Comparison of ENCODE assay signal across 13 cellular contexts in the genomic region with DNA sequence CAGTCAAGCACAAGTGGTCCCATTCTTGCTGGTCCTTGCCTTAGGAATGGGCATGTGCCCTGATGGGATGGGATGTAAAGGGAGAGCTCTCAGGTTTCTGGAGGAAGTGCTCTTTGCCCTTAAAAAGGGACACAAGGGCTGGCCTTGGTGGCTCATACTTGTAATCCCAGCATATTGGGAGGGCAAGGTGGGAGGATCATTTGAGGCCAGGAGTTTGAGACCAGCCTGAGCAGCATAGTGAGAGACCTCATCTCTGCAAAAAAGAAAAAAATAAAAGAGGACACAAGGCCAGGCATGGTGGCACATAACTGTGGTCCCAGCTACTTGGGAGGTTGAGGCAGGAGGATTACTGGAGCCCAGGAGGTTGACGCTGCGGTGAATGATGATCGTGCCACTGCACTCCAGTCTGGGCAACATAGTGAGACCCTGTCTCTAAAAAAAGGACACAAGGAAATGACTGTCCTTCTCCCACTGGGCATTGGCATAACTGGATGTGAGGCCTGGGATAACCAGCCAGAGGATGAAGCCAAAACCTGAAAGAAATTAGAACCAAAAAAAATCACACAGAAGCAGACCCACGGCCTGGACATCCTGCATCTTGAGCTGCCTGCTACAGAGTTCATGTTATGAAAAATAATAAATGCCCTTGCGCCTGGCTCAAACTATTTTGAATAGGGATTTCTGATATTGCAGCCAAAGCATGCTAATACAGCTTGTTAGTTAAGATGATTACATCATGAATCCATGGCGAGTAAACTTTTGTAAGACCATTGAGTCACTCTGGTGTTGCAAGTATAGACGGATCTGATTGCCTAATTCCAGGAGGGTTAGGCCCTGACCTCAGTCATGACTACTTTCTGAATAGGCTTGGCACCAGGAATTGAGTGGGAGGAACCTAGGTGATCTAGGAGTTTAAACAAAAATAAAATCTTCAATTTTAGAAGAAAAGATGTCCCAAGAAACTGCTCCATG. TPM values are rescaled to one million over a fixed set of nuclear protein-coding genes. Genes with fewer than 3 reads are reported as not detected.
DNase-seq lines count a peak whose midpoint lies in the region; ATAC-seq and TF ChIP-seq lines count a peak whose summit lies in the region.
"Had no signal": no experiment of that assay in that cellular context is flagged by ENCODE, and none has a peak within 500 bp of the region (broad histone marks: within the 10 kb centered on the region; RNA-seq: fewer than 3 reads in every experiment).

No MANE protein-coding gene starts in this region.

- no peaks in the 10 kb centered on the region for H3K79me2 ChIP-seq in smooth muscle cell (ENCODE audit: low read depth)

- no peaks in the 10 kb centered on the region for H3K36me3 ChIP-seq in smooth muscle cell (ENCODE audit: low read depth)
- H3K36me3 ChIP-seq: tibial nerve had no signal

- no peaks in the 10 kb centered on the region for H3K27me3 ChIP-seq in smooth muscle cell (ENCODE audit: low read depth)
- H3K27me3 ChIP-seq: tibial nerve had no signal

- no peaks in the 10 kb centered on the region for H3F3A ChIP-seq in smooth muscle cell (ENCODE audit: low read depth)

- peak overlapping the region; percentile 60 for H3K27ac ChIP-seq in smooth muscle cell (ENCODE audit: low read depth)
- H3K27ac ChIP-seq in caudate nucleus (ENCODE audit: low read depth, low read length), result no peak overlapping the region
- H3K27ac ChIP-seq: tibial nerve had no signal

- H4K20me1 ChIP-seq in smooth muscle cell (ENCODE audit: low read depth), result no peaks in the 10 kb centered on the region

- H3K4me2 ChIP-seq in smooth muscle cell, result no peak overlapping the region

- no peak overlapping the region for H3K4me3 ChIP-seq in smooth muscle cell
- H3K4me3 ChIP-seq: GM12878, tibial nerve had no signal

- no peaks in the 10 kb centered on the region for H3K9me3 ChIP-seq in smooth muscle cell (replicated peaks; ENCODE audit: low read depth)
- H3K9me3 ChIP-seq: tibial nerve had no signal

- H2AFZ ChIP-seq in smooth muscle cell (ENCODE audit: low read depth), result no peak overlapping the region

- H3K4me1 ChIP-seq in smooth muscle cell (ENCODE audit: low read depth), result no peaks in the 10 kb centered on the region

- no peak overlapping the region for H3K9ac ChIP-seq in smooth muscle cell (ENCODE audit: low read depth)

- ATAC-seq in HG03571 (IDR thresholded peaks at IDR 0.05; ENCODE audit: unreplicated experiment) (no peak), GM21423 (IDR thresholded peaks at IDR 0.05; ENCODE audit: unreplicated experiment) (no peak)
- ATAC-seq: GM12878 had no signal

- in situ Hi-C loops in KBM-7 (cut with MboI; ENCODE audit: low pct_unique_long_range_greater_than_20kb, low sequenced_read_pairs), result no loop called here

- no peak for TF ChIP-seq CTCF in smooth muscle cell (IDR thresholded peaks at IDR 0.05; ENCODE audit: borderline replicate concordance, insufficient read depth, poor library complexity, severe bottlenecking)

- peak; percentile 14 for DNase-seq in GOT3 (lab: John Stamatoyannopoulos, UW)
- DNase-seq in RKO (ENCODE audit: low spot score), result peak; percentile 98
- peak; percentile 94 for DNase-seq in fibroblast of the conjunctiva (ENCODE audit: low read depth)
- no peak for DNase-seq in smooth muscle cell (lab: John Stamatoyannopoulos, UW; ENCODE audit: unreplicated experiment)
- DNase-seq in KBM-7, result no peak
- DNase-seq in caudate nucleus (lab: John Stamatoyannopoulos, UW), result no peak
- DNase-seq: activated naive CD4-positive, alpha-beta T cell treated with anti-CD3 and anti-CD28 coated beads, Interleukin-2, amount 10 ng/mL, durations not matched to agents 7 days and 5 days; NCI-H1417 treated with DMSO at 0.1 percent for 48 hours; right cardiac atrium had no signal

- WGBS in smooth muscle cell (ENCODE audit: low lambda C conversion rate), result 70% methylated on average over 7 of the region's 7 CpGs

RNA-seq across cellular contexts. Expression of gene CRKL, which starts 12.9 kb away (rescaled TPM):
- 40.9 TPM in 2 replicates for total RNA-seq in smooth muscle cell
- polyA plus RNA-seq in smooth muscle cell, result 25.1 and 26.6 TPM in 2 replicates

RNA-seq across cellular contexts. Expression of gene SNAP29, which starts 45.5 kb away (rescaled TPM):
- total RNA-seq in smooth muscle cell, result 8.1 and 9.4 TPM in 2 replicates
- 28.8 and 32.1 TPM in 2 replicates for polyA plus RNA-seq in smooth muscle cell

RNA-seq across cellular contexts. Expression of gene PI4KA, which starts 45.7 kb away (rescaled TPM):
- total RNA-seq in smooth muscle cell, result 19.2 and 33.2 TPM in 2 replicates
- polyA plus RNA-seq in smooth muscle cell, result 23.5 and 47.8 TPM in 2 replicates

Comparison
In these comparisons a context has a peak if more than half of its experiments do, and no peak if none do; other contexts are left out.
1. DNase-seq: peak in GOT3 (single experiment), RKO (single experiment) and fibroblast of the conjunctiva (single experiment); none in smooth muscle cell (single experiment), KBM-7 (single experiment) and caudate nucleus (0 of 61).